ENCODE assay signal across 20 cellular contexts in the genomic region with DNA sequence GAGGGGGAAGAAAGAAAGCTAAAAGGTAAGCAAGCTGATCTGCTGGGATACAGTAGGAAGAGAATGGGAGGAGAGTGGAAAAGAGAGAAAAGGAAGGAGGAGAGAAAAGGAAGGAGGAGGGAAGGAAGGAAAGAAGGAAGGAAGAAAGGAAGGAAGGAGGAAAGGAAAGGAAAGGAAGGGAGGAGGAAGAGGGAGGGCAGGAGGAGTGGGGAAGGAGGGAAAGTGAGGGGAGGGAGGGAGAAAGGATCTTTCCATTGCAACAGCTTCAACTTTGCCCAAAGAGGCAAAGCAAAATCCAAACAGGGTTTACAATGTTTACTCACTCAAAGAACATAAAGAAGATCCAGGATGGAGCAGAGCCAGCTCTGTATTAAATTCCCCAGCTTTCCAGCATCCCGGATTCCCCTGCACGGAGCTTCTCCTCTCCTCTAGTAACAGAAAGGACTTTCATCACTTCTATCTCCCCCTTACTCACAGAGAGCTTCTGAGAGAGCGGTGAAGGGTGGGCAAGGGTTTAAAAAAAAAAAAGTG.
DNase-seq lines count a peak whose midpoint lies in the region; TF ChIP-seq lines count a peak whose summit lies in the region.
"Had no signal": no experiment of that assay in that cellular context is flagged by ENCODE, and none has a peak within 500 bp of the region (broad histone marks: within the 10 kb centered on the region; RNA-seq: fewer than 3 reads in every experiment).

No MANE protein-coding gene starts in this region.

- TF ChIP-seq POLR2A in spleen (IDR thresholded peaks at IDR 0.05), result no peak

- H3K9me3 ChIP-seq in HEK293 (ENCODE audit: control insufficient read depth, insufficient read depth, low read depth, low read length) (no peaks in the 10 kb centered on the region), neural progenitor cell (ENCODE audit: low read depth) (no peaks in the 10 kb centered on the region), spleen (peaks cover 6 to 25% (median 12%) of the 10 kb centered on the region in 8 donors)
- H3K9me3 ChIP-seq: Caco-2 had no signal

- H3F3A ChIP-seq in neural progenitor cell (ENCODE audit: low read depth), result no peaks in the 10 kb centered on the region

- H3K4me3 Mint-ChIP-seq in endothelial cell (ENCODE audit: unreplicated experiment) (no peak overlapping the region), neural progenitor cell (no peak overlapping the region)
- H3K4me3 Mint-ChIP-seq: B cell; CD4-positive, CD25-positive, alpha-beta regulatory T cell had no signal

- peak overlapping the region; percentile 85 for H2AFZ ChIP-seq in neural progenitor cell (replicated peaks)
- H2AFZ ChIP-seq: PC-9 had no signal

- no peak overlapping the region for H3K9ac ChIP-seq in neural progenitor cell

- H3K4me3 ChIP-seq in HEK293 (ENCODE audit: low read depth, low read length), result no peak overlapping the region
- H3K4me3 ChIP-seq in neural progenitor cell, result no peak overlapping the region
- no peak overlapping the region for H3K4me3 ChIP-seq in spleen
- H3K4me3 ChIP-seq: MG63, PC-9 had no signal

- H3K9me3 Mint-ChIP-seq in endothelial cell (ENCODE audit: unreplicated experiment), result no peaks in the 10 kb centered on the region
- H3K9me3 Mint-ChIP-seq in neural progenitor cell, result peaks cover 2% of the 10 kb centered on the region

- H3K27me3 ChIP-seq in neural progenitor cell (no peaks in the 10 kb centered on the region), spleen (replicated peaks in 1 of 7) (no peaks in the 10 kb centered on the region)
- H3K27me3 ChIP-seq: MG63 had no signal

- TF ChIP-seq CTCF in HEK293 (tag by site-specific recombination; IDR thresholded peaks at IDR 0.05), result no peak
- TF ChIP-seq CTCF in endothelial cell (IDR thresholded peaks at IDR 0.05; ENCODE audit: unreplicated experiment), result no peak
- TF ChIP-seq CTCF in neural progenitor cell (IDR thresholded peaks at IDR 0.05), result no peak
- TF ChIP-seq CTCF in spleen (IDR thresholded peaks at IDR 0.05 in 8 of 11, conservative IDR thresholded peaks at IDR 0.05 in 3 of 11), result no peak

- H4K20me1 ChIP-seq in neural progenitor cell (ENCODE audit: low read depth), result no peaks in the 10 kb centered on the region

- POLR2A ChIA-PET in HEK293 (lab: Yijun Ruan, JAX), result no interaction called here

- DNase-seq in endothelial cell (ENCODE audit: low spot score) (no peak), neural progenitor cell (ENCODE audit: low spot score) (no peak), superior temporal gyrus (ENCODE audit: extremely low spot score) (peak; percentile 15), NCI-H69 (lab: John Stamatoyannopoulos, UW) (no peak), spleen (no peak), hippocampal formation (lab: John Stamatoyannopoulos, UW) (no peak)
- no peak for DNase-seq in stimulated activated CD4-positive, alpha-beta T cell treated with anti-CD3 and anti-CD28 coated beads, Interleukin-4, amount 100 ng/mL, for 24 hours
- DNase-seq: Caco-2; CD4-positive, CD25-positive, alpha-beta regulatory T cell; Karpas-422; MG63; NCI-H1048; NCI-H146; NCI-H510A treated with DMSO at 0.1 percent for 48 hours; PC-9; SIG-M5 had no signal

- H3K36me3 ChIP-seq in HEK293 (ENCODE audit: control insufficient read depth in 2 of 2, insufficient read depth in 1 of 2, low read length in 2 of 2), result no peaks in the 10 kb centered on the region
- no peaks in the 10 kb centered on the region for H3K36me3 ChIP-seq in neural progenitor cell
- H3K36me3 ChIP-seq in spleen, result no peaks in the 10 kb centered on the region
- H3K36me3 ChIP-seq: MG63 had no signal

- WGBS in spleen, 5 donors, result 77 to 89% (median 86%) methylated on average over 3 of the region's 3 CpGs

- no peaks in the 10 kb centered on the region for H3K36me3 Mint-ChIP-seq in endothelial cell (ENCODE audit: low read depth, unreplicated experiment)
- H3K36me3 Mint-ChIP-seq in neural progenitor cell, result no peaks in the 10 kb centered on the region

- H3K27ac Mint-ChIP-seq in endothelial cell (ENCODE audit: unreplicated experiment) (peak overlapping the region; percentile 74), neural progenitor cell (peak overlapping the region; percentile 3)
- H3K27ac Mint-ChIP-seq: B cell had no signal

- peaks cover 35% of the 10 kb centered on the region for H3K4me1 Mint-ChIP-seq in endothelial cell (ENCODE audit: unreplicated experiment)
- peaks cover 15% of the 10 kb centered on the region for H3K4me1 Mint-ChIP-seq in neural progenitor cell

- H3K4me1 ChIP-seq in HEK293 (ENCODE audit: control insufficient read depth, insufficient read depth, low read length) (peaks cover 6% of the 10 kb centered on the region; the same call in 1 of the 2 replicates), neural progenitor cell (peaks cover 1% of the 10 kb centered on the region), spleen (peaks cover 5 to 21% (median 13%) of the 10 kb centered on the region in 6 donors)
- H3K4me1 ChIP-seq: Caco-2 had no signal

- no peak overlapping the region for H3K4me2 ChIP-seq in neural progenitor cell
- H3K4me2 ChIP-seq: PC-9 had no signal

- CTCF ChIA-PET in HEK293 (lab: Yijun Ruan, JAX), result interaction anchor here (0.8 kb wide), 1 partner anchor 21 kb away, joined by 3 read pairs; no protein-coding TSS in a partner anchor

- no peaks in the 10 kb centered on the region for H3K79me2 ChIP-seq in neural progenitor cell (ENCODE audit: low read depth)

- no peak overlapping the region for H3K27ac ChIP-seq in HEK293 (ENCODE audit: extremely low read depth, low read depth, low read length)
- H3K27ac ChIP-seq in neural progenitor cell, result no peak overlapping the region
- no peak overlapping the region for H3K27ac ChIP-seq in spleen
- H3K27ac ChIP-seq: HL-60, PC-9, RWPE1 had no signal

- peaks cover 9% of the 10 kb centered on the region for H3K27me3 Mint-ChIP-seq in endothelial cell (ENCODE audit: unreplicated experiment)
- H3K27me3 Mint-ChIP-seq in neural progenitor cell (ENCODE audit: insufficient read depth, low read depth), result peaks cover 9% of the 10 kb centered on the region

- intact Hi-C loops in spleen (cut with DNase I; ENCODE audit: low total_unique reads), result no loop called here

TF ChIP-seq in HEK293, 187 proteins besides CTCF, POLR2A, EP300 and RAD21:
- TF ChIP-seq ZNF366 (tag by site-specific recombination; conservative IDR thresholded peaks at IDR 0.05), result peak; percentile 87
- TF ChIP-seq PRDM1 (tag by site-specific recombination; IDR thresholded peaks at IDR 0.05), result peak; percentile 81
- TF ChIP-seq ZNF311 (tag by site-specific recombination; IDR thresholded peaks at IDR 0.05; ENCODE audit: borderline replicate concordance), result no peak
- no peak for TF ChIP-seq ZBTB8A (tag by site-specific recombination; IDR thresholded peaks at IDR 0.05)
- TF ChIP-seq BCL11B (tag by site-specific recombination; IDR thresholded peaks at IDR 0.05; ENCODE audit: low read depth), result no peak
- TF ChIP-seq ZNF426 (tag by site-specific recombination; IDR thresholded peaks at IDR 0.05), result no peak
- TF ChIP-seq ZBTB48 (tag by site-specific recombination; IDR thresholded peaks at IDR 0.05), result no peak
